Comparison of ENCODE assay signal across 1 cellular context in the genomic region with DNA sequence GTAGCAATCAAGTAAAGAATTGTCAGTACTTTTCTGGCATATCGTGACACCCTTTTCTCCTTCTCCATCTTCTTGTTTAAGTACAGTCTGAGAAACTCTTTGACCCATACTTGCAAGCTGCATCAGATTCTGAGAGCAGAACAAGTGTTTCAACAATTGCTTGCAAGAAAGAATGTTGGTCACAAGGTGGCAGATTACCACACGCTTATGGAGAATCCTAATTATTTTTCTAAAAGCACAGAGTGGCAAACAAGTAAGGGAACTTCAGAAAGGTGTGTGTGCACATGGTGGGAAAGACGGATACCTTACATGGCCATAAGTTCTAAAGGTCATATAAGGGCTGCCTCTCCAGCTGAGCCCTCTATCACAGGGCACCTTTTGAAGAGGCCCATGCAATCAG.
TF ChIP-seq lines count a peak whose summit lies in the region.

No MANE protein-coding gene starts in this region.

TF ChIP-seq in GM23338, 12 proteins besides CTCF, POLR2A, EP300 and RAD21 (continued from another document):
- no peak for TF ChIP-seq ZNF462 (CRISPR knock-in tag; IDR thresholded peaks at IDR 0.05)
- TF ChIP-seq POLR2AphosphoS5 (IDR thresholded peaks at IDR 0.05; ENCODE audit: low read depth) = no peak
- TF ChIP-seq ETS1 (IDR thresholded peaks at IDR 0.05) = no peak
